ENCODE assay signal across 31 cellular contexts in the genomic region with DNA sequence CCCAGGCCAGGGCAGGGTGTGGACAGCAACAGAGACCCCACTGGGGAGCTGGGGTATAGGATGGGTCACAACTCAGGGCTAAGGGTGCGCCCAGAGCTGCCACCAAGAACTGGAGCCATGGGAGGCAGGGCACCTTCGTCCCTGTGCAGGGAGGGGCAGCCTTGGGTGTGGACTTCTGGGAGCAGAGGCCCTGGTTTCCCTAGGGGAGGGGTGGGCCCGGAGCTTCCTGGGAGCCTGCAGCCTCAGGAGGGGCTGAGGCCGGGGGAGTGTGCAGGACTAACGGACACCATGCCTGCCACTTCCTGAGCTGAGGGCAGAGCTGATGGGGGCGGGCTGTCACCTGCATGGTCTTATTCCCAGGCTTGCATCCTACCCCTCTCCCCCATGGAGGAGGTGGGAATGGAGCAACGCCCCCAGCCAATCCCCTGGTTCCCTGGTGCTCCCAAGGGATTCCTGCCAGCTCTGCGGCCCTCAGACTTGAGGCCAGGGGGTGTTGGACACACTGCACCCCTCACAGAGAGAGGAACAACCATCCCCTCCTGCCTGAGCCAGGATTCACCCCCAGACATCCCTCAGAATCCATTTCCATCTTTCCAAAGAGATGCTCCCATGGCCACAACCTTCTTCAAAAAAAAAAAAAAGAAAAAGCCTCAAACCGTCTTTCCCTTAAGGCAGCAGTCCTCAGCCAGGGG.
"Had no signal": no experiment of that assay in that cellular context is flagged by ENCODE, and none has a peak within 500 bp of the region (broad histone marks: within the 10 kb centered on the region; RNA-seq: fewer than 3 reads in every experiment).

No MANE protein-coding gene starts in this region.

- H2AFZ ChIP-seq: hepatocyte had no signal

- H3K27me3 Mint-ChIP-seq: activated CD4-positive, alpha-beta T cell treated with anti-CD3 and anti-CD28 coated beads, Interleukin-2, amount 10 ng/mL, durations not matched to agents 24 days and 14 days; activated naive CD4-positive, alpha-beta T cell treated with anti-CD3 and anti-CD28 coated beads, Interleukin-2, amount 10 ng/mL, durations not matched to agents 7 days and 5 days; activated naive CD8-positive, alpha-beta T cell treated with anti-CD3 and anti-CD28 coated beads, Interleukin-2, amount 10 ng/mL, durations not matched to agents 7 days and 5 days; naive B cell; type B pancreatic cell had no signal

- H3K9me3 Mint-ChIP-seq: activated naive CD4-positive, alpha-beta T cell treated with anti-CD3 and anti-CD28 coated beads, Interleukin-2, amount 10 ng/mL, durations not matched to agents 7 days and 5 days; neural crest cell; T-helper 1 cell treated with Interleukin-12 subunit alpha and Interleukin-12 subunit beta and Interleukin-4 antibody, amounts not matched to agents 30 μg/mL and 1 μg/mL, for 36 hours; type B pancreatic cell had no signal

- H3K36me3 Mint-ChIP-seq: activated CD4-positive, alpha-beta memory T cell treated with anti-CD3 and anti-CD28 coated beads for 36 hours; activated naive CD4-positive, alpha-beta T cell treated with anti-CD3 and anti-CD28 coated beads, Interleukin-2, amount 10 ng/mL, durations not matched to agents 7 days and 5 days; activated naive CD8-positive, alpha-beta T cell treated with anti-CD3 and anti-CD28 coated beads, Interleukin-2, amount 10 ng/mL, durations not matched to agents 7 days and 5 days; naive B cell; type B pancreatic cell had no signal

- DNase-seq: activated CD4-positive, alpha-beta memory T cell treated with anti-CD3 and anti-CD28 coated beads for 36 hours; activated CD4-positive, alpha-beta T cell treated with anti-CD3 and anti-CD28 coated beads, Interleukin-2, amount 10 ng/mL, durations not matched to agents 24 days and 14 days; activated CD4-positive, CD25-positive, alpha-beta regulatory T cell treated with anti-CD3 and anti-CD28 coated beads, Interleukin-2, amount 50 U/mL, for 72 hours; activated CD8-positive, alpha-beta memory T cell treated with anti-CD3 and anti-CD28 coated beads, Interleukin-2, amount 50 U/mL, for 4 hours; activated gamma-delta T cell; activated naive CD4-positive, alpha-beta T cell treated with anti-CD3 and anti-CD28 coated beads, Interleukin-2, amount 10 ng/mL, durations not matched to agents 7 days and 5 days; activated naive CD8-positive, alpha-beta T cell treated with anti-CD3 and anti-CD28 coated beads, Interleukin-2, amount 10 ng/mL, durations not matched to agents 7 days and 5 days; activated T-cell treated with anti-CD3 and anti-CD28 coated beads, Interleukin-2, amount 50 U/mL, for 1 hour; central memory CD4-positive, alpha-beta T cell; effector memory CD4-positive, alpha-beta T cell; gastrocnemius medialis; glutamatergic neuron; islet precursor cell; left cardiac atrium; mammary epithelial cell; naive B cell; occipital lobe; stimulated activated CD4-positive, alpha-beta T cell treated with anti-CD3 and anti-CD28 coated beads, Interleukin-15, amount 100 ng/mL, for 24 hours; stimulated activated CD4-positive, alpha-beta T cell treated with anti-CD3 and anti-CD28 coated beads, Interleukin-2, amount 100 ng/mL, for 24 hours; stimulated activated naive CD8-positive, alpha-beta T cell treated with anti-CD3 and anti-CD28 coated beads, Interleukin-15, Interleukin-2, amounts not matched to agents 100 U/mL and 50 U/mL, for 24 hours; SW 1271; T1000; uterus; WERI-Rb-1 had no signal

- ATAC-seq: gastrocnemius medialis; left cardiac atrium; stimulated activated naive CD8-positive, alpha-beta T cell treated with anti-CD3 and anti-CD28 coated beads, Interleukin-15, Interleukin-2, amounts not matched to agents 100 U/mL and 50 U/mL, for 24 hours had no signal

- H3K4me2 ChIP-seq: hepatocyte had no signal

- H3K27me3 ChIP-seq: gastrocnemius medialis, hepatocyte, right atrium auricular region, uterus had no signal

- H3K36me3 ChIP-seq: gastrocnemius medialis, right atrium auricular region, thoracic aorta, uterus, WERI-Rb-1 had no signal

- H3K4me3 Mint-ChIP-seq: activated CD4-positive, alpha-beta memory T cell treated with anti-CD3 and anti-CD28 coated beads for 36 hours; activated CD4-positive, alpha-beta T cell treated with anti-CD3 and anti-CD28 coated beads, Interleukin-2, amount 10 ng/mL, durations not matched to agents 24 days and 14 days; activated naive CD4-positive, alpha-beta T cell treated with anti-CD3 and anti-CD28 coated beads, Interleukin-2, amount 10 ng/mL, durations not matched to agents 7 days and 5 days; activated naive CD8-positive, alpha-beta T cell treated with anti-CD3 and anti-CD28 coated beads, Interleukin-2, amount 10 ng/mL, durations not matched to agents 7 days and 5 days; naive B cell; neural crest cell; T-helper 1 cell treated with Interleukin-12 subunit alpha and Interleukin-12 subunit beta and Interleukin-4 antibody, amounts not matched to agents 30 μg/mL and 1 μg/mL, for 36 hours; type B pancreatic cell had no signal

- H3K27ac ChIP-seq: gastrocnemius medialis, hepatocyte, right atrium auricular region, thoracic aorta, uterus, WERI-Rb-1 had no signal

- H3K4me3 ChIP-seq: gastrocnemius medialis, hepatocyte, right atrium auricular region, thoracic aorta, uterus had no signal

- H3K4me1 Mint-ChIP-seq: activated CD4-positive, alpha-beta T cell treated with anti-CD3 and anti-CD28 coated beads, Interleukin-2, amount 10 ng/mL, durations not matched to agents 24 days and 14 days; activated naive CD4-positive, alpha-beta T cell treated with anti-CD3 and anti-CD28 coated beads, Interleukin-2, amount 10 ng/mL, durations not matched to agents 7 days and 5 days; naive B cell had no signal

- H3K79me2 ChIP-seq: hepatocyte had no signal

- FAIRE-seq: astrocyte had no signal

- H3K9me3 ChIP-seq: gastrocnemius medialis, right atrium auricular region, thoracic aorta, uterus had no signal

- H3K4me1 ChIP-seq: uterus had no signal

- H3K27ac Mint-ChIP-seq: activated CD4-positive, alpha-beta memory T cell treated with anti-CD3 and anti-CD28 coated beads for 36 hours; activated CD4-positive, alpha-beta T cell treated with anti-CD3 and anti-CD28 coated beads, Interleukin-2, amount 10 ng/mL, durations not matched to agents 24 days and 14 days; activated naive CD4-positive, alpha-beta T cell treated with anti-CD3 and anti-CD28 coated beads, Interleukin-2, amount 10 ng/mL, durations not matched to agents 7 days and 5 days; activated naive CD8-positive, alpha-beta T cell treated with anti-CD3 and anti-CD28 coated beads, Interleukin-2, amount 10 ng/mL, durations not matched to agents 7 days and 5 days; T-helper 1 cell treated with Interleukin-12 subunit alpha and Interleukin-12 subunit beta and Interleukin-4 antibody, amounts not matched to agents 30 μg/mL and 1 μg/mL, for 36 hours; type B pancreatic cell had no signal
